11 cellular contexts compared by ENCODE assay signal in genomic region chrX:55008571-55009358, GRCh38. TPM values are rescaled to one million over a fixed set of nuclear protein-coding genes. Genes with fewer than 3 reads are reported as not detected.
DNase-seq lines count a peak whose midpoint lies in the region; ATAC-seq and TF ChIP-seq lines count a peak whose summit lies in the region.
"Had no signal": no experiment of that assay in that cellular context is flagged by ENCODE, and none has a peak within 500 bp of the region (broad histone marks: within the 10 kb centered on the region; RNA-seq: fewer than 3 reads in every experiment).

No MANE protein-coding gene starts in this region.

- TF ChIP-seq CTCF in CD4-positive, alpha-beta T cell (IDR thresholded peaks at IDR 0.05) = no peak
- TF ChIP-seq CTCF in lung (IDR thresholded peaks at IDR 0.05; ENCODE audit: control extremely low read depth, extremely low read depth) = no peak

- POLR2A ChIA-PET in CD4-positive, alpha-beta T cell (lab: Charles Lee) = interaction anchor here (2.7 kb wide), 1 partner anchor 9 kb away, joined by 17 read pairs; the partner anchor contains the start of gene APEX2

- peaks cover 36% of the 10 kb centered on the region for H3K36me3 Mint-ChIP-seq in CD4-positive, alpha-beta T cell (ENCODE audit: low read depth)

- no peak overlapping the region for H3K27ac ChIP-seq in CD4-positive, alpha-beta T cell (ENCODE audit: low read depth, low read length)
- peak overlapping the region; percentile 52 to 68 for H3K27ac ChIP-seq in lung (ENCODE audit: low read depth in 1 of 2, low read length in 1 of 2)
- H3K27ac ChIP-seq: parathyroid adenoma had no signal

- H3K27me3 Mint-ChIP-seq in CD4-positive, alpha-beta T cell = no peaks in the 10 kb centered on the region
- H3K27me3 Mint-ChIP-seq: T-helper 17 cell had no signal

- peaks cover 4 to 8% of the 10 kb centered on the region in 2 donors for H3K36me3 ChIP-seq in lung (ENCODE audit: control insufficient read depth in 2 of 2, insufficient read depth in 2 of 2, low read length in 2 of 2)

- H3K4me3 Mint-ChIP-seq in CD4-positive, alpha-beta T cell = no peak overlapping the region
- H3K4me3 Mint-ChIP-seq: T-helper 17 cell had no signal

- CTCF ChIA-PET in CD4-positive, alpha-beta T cell (lab: Charles Lee) = interaction anchor here (1.0 kb wide), 1 partner anchor 48 kb away, joined by 3 read pairs; no protein-coding TSS in a partner anchor

- H3K27me3 ChIP-seq in CD4-positive, alpha-beta T cell (ENCODE audit: control insufficient read depth, insufficient read depth, low read length) = no peaks in the 10 kb centered on the region
- H3K27me3 ChIP-seq in lung (ENCODE audit: control insufficient read depth, insufficient read depth) = no peaks in the 10 kb centered on the region
- H3K27me3 ChIP-seq: upper lobe of left lung had no signal

- peak; percentile 58 for ATAC-seq in CD4-positive, alpha-beta T cell (ENCODE audit: poor library complexity)
- ATAC-seq in lung (ENCODE audit: insufficient read depth, low FRiP score) = no peak
- ATAC-seq: T-helper 17 cell had no signal

- no peaks in the 10 kb centered on the region for H3K9me3 Mint-ChIP-seq in CD4-positive, alpha-beta T cell

- peaks cover 4 to 15% of the 10 kb centered on the region in 2 donors for H3K4me1 ChIP-seq in lung (ENCODE audit: control insufficient read depth in 2 of 2, insufficient read depth in 2 of 2, low read length in 2 of 2)
- H3K4me1 ChIP-seq: parathyroid adenoma, upper lobe of left lung had no signal

- H3K9me3 ChIP-seq in CD4-positive, alpha-beta T cell (ENCODE audit: control insufficient read depth, low read length) = no peaks in the 10 kb centered on the region
- H3K9me3 ChIP-seq in lung (ENCODE audit: control insufficient read depth in 2 of 2, insufficient read depth in 1 of 2, low read length in 1 of 2) = no peaks in the 10 kb centered on the region
- H3K9me3 ChIP-seq: upper lobe of left lung had no signal

- DNase-seq in CD4-positive, alpha-beta T cell = peak in 1 of 10 experiments; percentile 5
- DNase-seq in HT1080 (ENCODE audit: low read depth) = peak; percentile 67
- peak; percentile 16 for DNase-seq in astrocyte of the hippocampus (ENCODE audit: low read depth, low spot score)
- DNase-seq in lung (ENCODE audit: low spot score) = no peak
- DNase-seq in epidermal melanocyte (ENCODE audit: insufficient read length, low spot score) = no peak
- no peak for DNase-seq in NCI-H82 (lab: John Stamatoyannopoulos, UW)
- DNase-seq in nucleus accumbens (lab: John Stamatoyannopoulos, UW) = no peak
- DNase-seq in iPS-NIHi11 (ENCODE audit: low spot score) = no peak
- DNase-seq: T-helper 17 cell, upper lobe of left lung had no signal

- H3K4me3 ChIP-seq in lung = no peak overlapping the region
- H3K4me3 ChIP-seq: upper lobe of left lung had no signal

- 31 to 52% methylated on average over 9 of the region's 9 CpGs for WGBS in lung, 2 donors

- peak overlapping the region; percentile 50 for H3K27ac Mint-ChIP-seq in CD4-positive, alpha-beta T cell

- peaks cover 30% of the 10 kb centered on the region for H3K4me1 Mint-ChIP-seq in CD4-positive, alpha-beta T cell (ENCODE audit: low read depth)

- intact Hi-C loops in CD4-positive, alpha-beta T cell (cut with DNase I, micrococcal nuclease) = loop anchor here in 1 of 2 experiments (5.0 kb wide), 1 partner anchor 116 kb away; no protein-coding TSS in a partner anchor

RNA-seq across cellular contexts. Expression of gene APEX2, which starts 8.6 kb away (rescaled TPM):
- 1 to 10 TPM; 6.4 to 7.2 TPM for total RNA-seq in CD4-positive, alpha-beta T cell
- total RNA-seq in HT1080 (2014; rRNA removed; shearing (Covaris generic)) = 25.2 and 31.5 TPM in 2 replicates
- 28.6 and 30.9 TPM in 2 replicates for polyA plus RNA-seq in HT1080 (2015; cell fraction: cytosol; rRNA removed)
- polyA plus RNA-seq in HT1080 (2015; cell fraction: nucleus; rRNA removed) = 25.3 and 26.0 TPM in 2 replicates
- total RNA-seq in lung = 10 to 100 TPM in 1 of 2 donors, 1 to 10 TPM in 1; 6.4 to 14.0 TPM
- 10 to 100 TPM in 1 of 2 donors, 1 to 10 TPM in 1; 6.2 to 15.4 TPM for polyA plus RNA-seq in lung

RNA-seq across cellular contexts. Expression of gene PFKFB1, which starts 14.8 kb away (rescaled TPM):
- under 1 TPM; 0.31 to 0.49 TPM for total RNA-seq in CD4-positive, alpha-beta T cell
- 0.16 TPM in 1 of 2 replicates, not detected in the other for total RNA-seq in HT1080 (2014; rRNA removed; shearing (Covaris generic))
- polyA plus RNA-seq in HT1080 (2015; cell fraction: cytosol; rRNA removed) = 0.10 and 0.23 TPM in 2 replicates
- polyA plus RNA-seq in HT1080 (2015; cell fraction: nucleus; rRNA removed) = 0.40 and 0.47 TPM in 2 replicates
- under 1 TPM; 0.17 to 0.34 TPM for total RNA-seq in lung
- polyA plus RNA-seq in lung = under 1 TPM; 0.06 to 0.14 TPM

RNA-seq across cellular contexts. Expression of gene ALAS2, which starts 22.0 kb away (rescaled TPM):
- total RNA-seq in CD4-positive, alpha-beta T cell = not detected
- total RNA-seq in HT1080 (2014; rRNA removed; shearing (Covaris generic)) = not detected in 2 replicates
- polyA plus RNA-seq in HT1080 (2015; cell fraction: cytosol; rRNA removed) = not detected in 2 replicates
- polyA plus RNA-seq in HT1080 (2015; cell fraction: nucleus; rRNA removed) = not detected in 2 replicates
- total RNA-seq in lung = 100 to 1,000 TPM in 1 of 2 donors, 1 to 10 TPM in 1; 2.8 to 111 TPM
- under 1 TPM; 0.10 to 0.19 TPM for polyA plus RNA-seq in lung
- total RNA-seq: T-helper 17 cell had no signal

Comparison
In these comparisons a context has a peak if more than half of its experiments do, and no peak if none do; other contexts are left out.
1. DNase-seq: peak in HT1080 (single experiment) and astrocyte of the hippocampus (single experiment); none in lung (single experiment), epidermal melanocyte (single experiment), NCI-H82 (single experiment), nucleus accumbens (0 of 56) and iPS-NIHi11 (single experiment).